1 cellular context compared by ENCODE assay signal in the genomic region with DNA sequence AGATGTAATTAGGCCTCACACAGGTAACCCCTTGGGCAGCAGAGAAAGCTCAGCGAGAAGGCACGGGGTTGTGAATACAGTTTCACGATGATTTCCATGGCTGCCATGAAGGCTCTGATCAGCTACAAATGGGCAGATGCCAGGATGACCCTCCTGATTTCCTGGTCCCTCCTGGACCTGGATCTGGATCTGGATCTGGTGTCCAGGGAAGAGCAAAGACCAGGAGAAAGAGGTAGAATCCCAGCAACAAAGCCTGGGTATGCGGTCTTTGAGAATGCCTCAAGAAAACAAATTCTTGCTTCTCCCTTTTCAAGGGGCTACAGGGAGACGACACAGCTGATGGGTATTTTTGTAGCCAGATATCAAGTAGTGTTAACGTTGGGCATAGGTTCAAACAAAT.
TF ChIP-seq lines count a peak whose summit lies in the region.

No MANE protein-coding gene starts in this region.

TF ChIP-seq in IMR-90, 13 proteins besides CTCF, POLR2A, EP300 and RAD21 (continued from another document):
- TF ChIP-seq, protein P1, sequence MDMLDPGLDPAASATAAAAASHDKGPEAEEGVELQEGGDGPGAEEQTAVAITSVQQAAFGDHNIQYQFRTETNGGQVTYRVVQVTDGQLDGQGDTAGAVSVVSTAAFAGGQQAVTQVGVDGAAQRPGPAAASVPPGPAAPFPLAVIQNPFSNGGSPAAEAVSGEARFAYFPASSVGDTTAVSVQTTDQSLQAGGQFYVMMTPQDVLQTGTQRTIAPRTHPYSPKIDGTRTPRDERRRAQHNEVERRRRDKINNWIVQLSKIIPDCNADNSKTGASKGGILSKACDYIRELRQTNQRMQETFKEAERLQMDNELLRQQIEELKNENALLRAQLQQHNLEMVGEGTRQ (IDR thresholded peaks at IDR 0.05; ENCODE audit: low read depth, low read length): no peak
- TF ChIP-seq SMC3 (IDR thresholded peaks at IDR 0.05; ENCODE audit: low read depth, low read length) (no peak), RCOR1 (IDR thresholded peaks at IDR 0.05; ENCODE audit: insufficient replicate concordance, low read length) (no peak)
- TF ChIP-seq, protein P2, sequence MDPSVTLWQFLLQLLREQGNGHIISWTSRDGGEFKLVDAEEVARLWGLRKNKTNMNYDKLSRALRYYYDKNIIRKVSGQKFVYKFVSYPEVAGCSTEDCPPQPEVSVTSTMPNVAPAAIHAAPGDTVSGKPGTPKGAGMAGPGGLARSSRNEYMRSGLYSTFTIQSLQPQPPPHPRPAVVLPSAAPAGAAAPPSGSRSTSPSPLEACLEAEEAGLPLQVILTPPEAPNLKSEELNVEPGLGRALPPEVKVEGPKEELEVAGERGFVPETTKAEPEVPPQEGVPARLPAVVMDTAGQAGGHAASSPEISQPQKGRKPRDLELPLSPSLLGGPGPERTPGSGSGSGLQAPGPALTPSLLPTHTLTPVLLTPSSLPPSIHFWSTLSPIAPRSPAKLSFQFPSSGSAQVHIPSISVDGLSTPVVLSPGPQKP (IDR thresholded peaks at IDR 0.05; ENCODE audit: borderline replicate concordance, low read depth, low read length): no peak
